ENCODE assay signal across 1 cellular context in genomic region chr12:131434208-131435125, GRCh38.
A peak's percentile ranks its signal among the peaks of the same experiment; 100 is the strongest.
TF ChIP-seq lines count a peak whose summit lies in the region.

No MANE protein-coding gene starts in this region.

TF ChIP-seq in K562, 482 proteins besides CTCF, POLR2A, EP300 and RAD21 (continued from another document and continues in another):
- TF ChIP-seq MGA (IDR thresholded peaks at IDR 0.05) (peak; percentile 31; the same call in 1 of the 2 replicates), RHOXF2B (CRISPR knock-in tag; conservative IDR thresholded peaks at IDR 0.05) (no peak), EHMT2 (IDR thresholded peaks at IDR 0.05) (no peak), ATF3 (IDR thresholded peaks at IDR 0.05) (peak; percentile 19; the same call in 1 of the 2 replicates), ATF3 (CRISPR knock-in tag; conservative IDR thresholded peaks at IDR 0.05) (no peak), PTRF (tag; IDR thresholded peaks at IDR 0.05) (no peak), TAF9B (IDR thresholded peaks at IDR 0.05; ENCODE audit: partially characterized antibody) (peak; percentile 13), MBD1 (CRISPR knock-in tag; IDR thresholded peaks at IDR 0.05) (no peak), ZNF354B (CRISPR knock-in tag; IDR thresholded peaks at IDR 0.05) (no peak), MXD1 (CRISPR knock-in tag; IDR thresholded peaks at IDR 0.05; ENCODE audit: borderline replicate concordance, poor library complexity, severe bottlenecking) (no peak), REST (CRISPR knock-in tag; IDR thresholded peaks at IDR 0.05; ENCODE audit: low read depth) (no peak; the same call in 1 of the 2 replicates), HIVEP1 (CRISPR knock-in tag; IDR thresholded peaks at IDR 0.05) (no peak), FOXM1 (IDR thresholded peaks at IDR 0.05; ENCODE audit: low read depth) (peak; percentile 61), FOXM1 (CRISPR knock-in tag; IDR thresholded peaks at IDR 0.05; ENCODE audit: low read depth) (no peak), BRF1 (IDR thresholded peaks at IDR 0.05; ENCODE audit: borderline replicate concordance, extremely low read depth, insufficient read length) (no peak), CXXC5 (CRISPR knock-in tag; IDR thresholded peaks at IDR 0.05) (0 out of 2 replicates have a peak, but pooled peaks have one; percentile 25), ZNF12 (CRISPR knock-in tag; IDR thresholded peaks at IDR 0.05) (no peak), USF2 (CRISPR knock-in tag; IDR thresholded peaks at IDR 0.05) (no peak), HDGF (IDR thresholded peaks at IDR 0.05) (0 out of 2 replicates have a peak, but pooled peaks have one; percentile 37), PTBP1 (IDR thresholded peaks at IDR 0.05; ENCODE audit: low read depth, low read length) (no peak), ELF4 (CRISPR knock-in tag; IDR thresholded peaks at IDR 0.05) (no peak), IFI16 (CRISPR knock-in tag; IDR thresholded peaks at IDR 0.05) (no peak), SOX6 (IDR thresholded peaks at IDR 0.05) (peak; percentile 72), ESRRA (IDR thresholded peaks at IDR 0.05; ENCODE audit: borderline replicate concordance, low read depth) (peak; percentile 79), MLX (CRISPR knock-in tag; conservative IDR thresholded peaks at IDR 0.05) (no peak), TBL1XR1 (IDR thresholded peaks at IDR 0.05; ENCODE audit: low read length in 2 of 2) (no peak), MED1 (CRISPR knock-in tag; IDR thresholded peaks at IDR 0.05; ENCODE audit: borderline replicate concordance) (no peak), CBFA2T3 (IDR thresholded peaks at IDR 0.05) (peak; percentile 85), CREB1 (IDR thresholded peaks at IDR 0.05) (no peak), CREB1 (CRISPR knock-in tag; IDR thresholded peaks at IDR 0.05) (no peak), ZZZ3 (IDR thresholded peaks at IDR 0.05) (no peak), TRIM24 (IDR thresholded peaks at IDR 0.05) (peak in 1 of 2 experiments; percentile 67; a peak in 1 of 4 replicates), EWSR1 (IDR thresholded peaks at IDR 0.05; ENCODE audit: borderline replicate concordance, low read depth, partially characterized antibody) (no peak), TAF15 (IDR thresholded peaks at IDR 0.05; ENCODE audit: low read depth, low read length) (no peak), CREM (IDR thresholded peaks at IDR 0.05; ENCODE audit: low read depth) (no peak), HLTF (IDR thresholded peaks at IDR 0.05) (no peak), TFAP4 (CRISPR knock-in tag; IDR thresholded peaks at IDR 0.05; ENCODE audit: borderline replicate concordance) (peak; percentile 92), JUND (IDR thresholded peaks at IDR 0.05; ENCODE audit: borderline replicate concordance, low read depth, low read length) (peak; percentile 47; the same call in 1 of the 2 replicates), JUND (tag; IDR thresholded peaks at IDR 0.05; ENCODE audit: borderline replicate concordance, low read depth, low read length) (peak; percentile 19; the same call in 1 of the 3 replicates), ELF2 (CRISPR knock-in tag; IDR thresholded peaks at IDR 0.05) (no peak), NR3C1 (CRISPR knock-in tag; IDR thresholded peaks at IDR 0.05) (no peak), HMBOX1 (IDR thresholded peaks at IDR 0.05) (peak; percentile 60; the same call in 1 of the 2 replicates), ZNF584 (CRISPR knock-in tag; IDR thresholded peaks at IDR 0.05; ENCODE audit: low read depth) (no peak), ZNF589 (CRISPR knock-in tag; IDR thresholded peaks at IDR 0.05; ENCODE audit: low read depth) (no peak)
